ENCODE assay signal across 20 cellular contexts in the genomic region with DNA sequence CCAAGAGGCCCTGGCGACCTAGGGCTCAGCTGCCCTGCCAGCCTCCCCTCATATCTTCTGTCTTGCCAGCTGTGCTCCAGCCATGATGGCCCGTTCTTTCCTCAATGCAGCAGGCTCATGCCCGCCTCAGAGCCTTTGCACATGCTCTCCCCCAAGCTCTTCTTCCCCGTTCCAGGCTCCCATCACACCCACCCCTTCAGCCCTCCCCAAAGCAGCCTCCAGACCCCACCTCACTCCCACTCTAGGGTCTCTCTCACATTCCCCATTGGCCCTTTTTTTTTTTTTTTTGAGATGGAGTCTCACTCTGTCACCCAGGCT. TPM values are rescaled to one million over a fixed set of nuclear protein-coding genes. Genes with fewer than 3 reads are reported as not detected.
"Had no signal": no experiment of that assay in that cellular context is flagged by ENCODE, and none has a peak within 500 bp of the region (broad histone marks: within the 10 kb centered on the region; RNA-seq: fewer than 3 reads in every experiment).

No MANE protein-coding gene starts in this region.

- H3K9me3 ChIP-seq: left lung, thoracic aorta, vagina had no signal

- ATAC-seq: activated CD4-positive, alpha-beta T cell treated with anti-CD3 and anti-CD28 coated beads for 36 hours; natural killer cell had no signal

- H3K27me3 ChIP-seq: cardiac muscle cell, vagina had no signal

- H3K4me1 Mint-ChIP-seq: activated B cell treated with CpG ODN at 0.5 μM for 24 hours; activated CD4-positive, alpha-beta T cell treated with anti-CD3 and anti-CD28 coated beads for 36 hours; natural killer cell had no signal

- H3K27me3 Mint-ChIP-seq: activated CD4-positive, alpha-beta T cell treated with anti-CD3 and anti-CD28 coated beads for 36 hours; dendritic cell treated with granulocyte-macrophage colony-stimulating factor and Interleukin-4, amounts not matched to agents 40 ng/mL and 50 ng/mL, for 4 days had no signal

- H3K36me3 Mint-ChIP-seq: activated naive CD8-positive, alpha-beta T cell treated with anti-CD3 and anti-CD28 coated beads for 36 hours; natural killer cell; type B pancreatic cell had no signal

- H3K4me1 ChIP-seq: vagina had no signal

- H3K4me3 ChIP-seq: cardiac muscle cell, left lung, thoracic aorta, vagina had no signal

- FAIRE-seq: endothelial cell of umbilical vein had no signal

- H3K36me3 ChIP-seq: cardiac muscle cell, left lung, vagina had no signal

- H3K27ac Mint-ChIP-seq: activated B cell treated with CpG ODN at 0.5 μM for 24 hours; activated CD4-positive, alpha-beta T cell treated with anti-CD3 and anti-CD28 coated beads for 36 hours; activated naive CD8-positive, alpha-beta T cell treated with anti-CD3 and anti-CD28 coated beads for 36 hours; activated T-helper 2 cell treated with anti-CD3 and anti-CD28 coated beads, Interferon-gamma antibody, Interleukin-2, Interleukin-4, amounts not matched to agents 10 μg/mL and 5 μg/mL and 100 μg/mL, durations not matched to agents 14 hours and 24 hours and 36 hours; dendritic cell treated with granulocyte-macrophage colony-stimulating factor and Interleukin-4, amounts not matched to agents 40 ng/mL and 50 ng/mL, for 4 days; natural killer cell; type B pancreatic cell had no signal

- H3K4me3 Mint-ChIP-seq: activated B cell treated with CpG ODN at 0.5 μM for 24 hours; activated CD4-positive, alpha-beta T cell treated with anti-CD3 and anti-CD28 coated beads for 36 hours; activated naive CD8-positive, alpha-beta T cell treated with anti-CD3 and anti-CD28 coated beads for 36 hours; activated T-cell treated with anti-CD3 and anti-CD28 coated beads, Interleukin-2, amount 50 U/mL, for 4 hours; dendritic cell treated with granulocyte-macrophage colony-stimulating factor and Interleukin-4, amounts not matched to agents 40 ng/mL and 50 ng/mL, for 4 days; natural killer cell; type B pancreatic cell had no signal

- DNase-seq: activated B cell treated with CpG ODN at 0.5 μM for 24 hours; activated T-cell treated with anti-CD3 and anti-CD28 coated beads, Interleukin-2, amount 50 U/mL, for 4 hours; amniotic stem cell; effector CD8-positive, alpha-beta T cell; foreskin melanocyte; hippocampal formation; left lung; mammary epithelial cell; midbrain; natural killer cell; stimulated activated naive CD4-positive, alpha-beta T cell treated with Interleukin-2 at 50 U/mL for 16 hours had no signal

- H3K9me3 Mint-ChIP-seq: activated B cell treated with CpG ODN at 0.5 μM for 24 hours; activated naive CD8-positive, alpha-beta T cell treated with anti-CD3 and anti-CD28 coated beads for 36 hours; activated T-cell treated with anti-CD3 and anti-CD28 coated beads, Interleukin-2, amount 50 U/mL, for 4 hours; activated T-helper 2 cell treated with anti-CD3 and anti-CD28 coated beads, Interferon-gamma antibody, Interleukin-2, Interleukin-4, amounts not matched to agents 10 μg/mL and 5 μg/mL and 100 μg/mL, durations not matched to agents 14 hours and 24 hours and 36 hours; dendritic cell treated with granulocyte-macrophage colony-stimulating factor and Interleukin-4, amounts not matched to agents 40 ng/mL and 50 ng/mL, for 4 days; natural killer cell; type B pancreatic cell had no signal

- H3K27ac ChIP-seq: left lung, thoracic aorta, vagina had no signal

RNA-seq across cellular contexts. Expression of a gene that starts 29.9 kb away (rescaled TPM):
- total RNA-seq: left lung had no signal
- polyA plus RNA-seq: endothelial cell of umbilical vein had no signal
